13 cellular contexts compared by ENCODE assay signal in the genomic region with DNA sequence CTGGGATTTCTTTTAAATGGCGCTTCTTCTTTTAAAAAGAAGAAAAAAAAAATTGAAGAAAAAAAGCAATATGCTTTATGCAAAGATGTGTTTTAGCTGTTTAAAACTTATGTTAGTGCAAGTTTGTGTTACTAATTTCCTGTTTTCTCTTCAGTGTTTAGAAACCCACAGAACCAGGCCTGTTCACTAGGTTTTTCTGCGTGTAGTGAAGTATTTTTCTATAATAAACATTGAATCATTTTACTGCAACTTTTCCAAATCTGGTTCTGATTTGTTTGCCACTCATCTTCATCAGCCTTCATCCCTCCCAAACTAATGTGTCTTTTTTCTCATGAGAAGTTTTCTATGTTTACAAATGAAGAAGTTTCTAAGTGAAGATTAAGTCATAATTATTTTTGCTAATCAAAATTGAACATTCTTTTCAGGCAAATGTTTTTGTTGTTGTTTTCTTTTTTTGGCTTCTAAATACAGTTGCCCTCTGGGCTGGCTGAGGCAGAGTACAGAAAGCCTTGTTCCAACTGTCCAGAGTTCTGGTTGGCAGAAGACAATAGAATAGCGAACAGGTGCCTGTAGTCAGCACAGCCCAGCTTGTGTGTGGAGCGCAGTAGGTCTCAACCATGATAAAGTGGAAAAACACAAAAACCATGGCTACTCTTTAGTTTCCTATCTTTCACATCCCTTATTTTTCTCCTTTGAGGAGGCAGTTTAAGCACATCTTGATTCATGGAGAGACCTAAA.
"Had no signal": no experiment of that assay in that cellular context is flagged by ENCODE, and none has a peak within 500 bp of the region (broad histone marks: within the 10 kb centered on the region; RNA-seq: fewer than 3 reads in every experiment).

No MANE protein-coding gene starts in this region.

- H3K27ac ChIP-seq: brain microvascular endothelial cell, spleen, suprapubic skin, upper lobe of left lung had no signal

- H3K27me3 ChIP-seq: brain microvascular endothelial cell, spleen, suprapubic skin, upper lobe of left lung had no signal

- H3K4me3 ChIP-seq: spleen, suprapubic skin, upper lobe of left lung had no signal

- DNase-seq: activated B cell treated with CpG ODN at 0.5 μM for 24 hours; activated CD4-positive, alpha-beta T cell treated with anti-CD3 and anti-CD28 coated beads for 48 hours; activated CD8-positive, alpha-beta T cell treated with anti-CD3 and anti-CD28 coated beads for 36 hours; activated naive CD4-positive, alpha-beta T cell; activated naive CD8-positive, alpha-beta T cell treated with anti-CD3 and anti-CD28 coated beads, Interleukin-2, amount 10 ng/mL, durations not matched to agents 7 days and 5 days; cerebellar nuclear complex; effector CD8-positive, alpha-beta T cell; T-helper 2 cell; upper lobe of left lung had no signal

- ATAC-seq: activated CD8-positive, alpha-beta T cell treated with anti-CD3 and anti-CD28 coated beads for 36 hours; natural killer cell treated with Interleukin-12 subunit alpha and Interleukin-12 subunit beta and Interleukin-15 and Interleukin-18, amount 100 ng/mL, for 72 hours had no signal

- H3K36me3 ChIP-seq: brain microvascular endothelial cell, suprapubic skin, upper lobe of left lung had no signal

- H3K9me3 ChIP-seq: spleen, suprapubic skin, upper lobe of left lung had no signal
